In genomic region chr20:16170406-16170971, GRCh38 we compare ENCODE assay signal across 24 cellular contexts.
"Had no signal": no experiment of that assay in that cellular context is flagged by ENCODE, and none has a peak within 500 bp of the region (broad histone marks: within the 10 kb centered on the region; RNA-seq: fewer than 3 reads in every experiment).

No MANE protein-coding gene starts in this region.

- H3K27ac Mint-ChIP-seq: naive thymus-derived CD8-positive, alpha-beta T cell; nephron progenitor cell; progenitor cell of endocrine pancreas; stimulated activated naive CD8-positive, alpha-beta T cell treated with anti-CD3 and anti-CD28 coated beads, Interleukin-15, Interleukin-2, amounts not matched to agents 100 ng/mL and 50 ng/mL, for 24 hours; type B pancreatic cell had no signal

- H3K4me1 Mint-ChIP-seq: nephron progenitor cell had no signal

- H3K27me3 ChIP-seq: left lung, ovary, right atrium auricular region, tibial nerve, uterus had no signal

- H3K4me3 ChIP-seq: left lung, lower lobe of right lung, ovary, right atrium auricular region, skin epidermis, tibial nerve, uterus had no signal

- FAIRE-seq: islet of Langerhans, kidney had no signal

- H3K9me3 ChIP-seq: left lung, lower lobe of right lung, ovary, right atrium auricular region, tibial nerve, uterus had no signal

- DNase-seq: hippocampal formation; kidney; left colon; left lung; lower lobe of right lung; mammary epithelial cell; mesenchymal stem cell; naive thymus-derived CD8-positive, alpha-beta T cell; nephron progenitor cell; ovary; stimulated activated CD4-positive, alpha-beta T cell treated with anti-CD3 and anti-CD28 coated beads, Interleukin-12 subunit alpha, Interleukin-12 subunit beta, amount 100 ng/mL, for 4 hours; stimulated activated CD4-positive, alpha-beta T cell treated with anti-CD3 and anti-CD28 coated beads, Interleukin-15, amount 100 ng/mL, for 24 hours; stimulated activated CD4-positive, alpha-beta T cell treated with anti-CD3 and anti-CD28 coated beads, Interleukin-2, amount 100 ng/mL, for 24 hours; stimulated activated CD4-positive, alpha-beta T cell treated with anti-CD3 and anti-CD28 coated beads, Interleukin-4, amount 100 ng/mL, for 1 hour; stimulated activated naive CD4-positive, alpha-beta T cell; uterus had no signal

- H3K27me3 Mint-ChIP-seq: progenitor cell of endocrine pancreas; stimulated activated naive CD8-positive, alpha-beta T cell treated with anti-CD3 and anti-CD28 coated beads, Interleukin-15, Interleukin-2, amounts not matched to agents 100 ng/mL and 50 ng/mL, for 24 hours; type B pancreatic cell had no signal

- ATAC-seq: left colon; left lung; lower lobe of right lung; naive thymus-derived CD8-positive, alpha-beta T cell; sciatic nerve had no signal

- H3K36me3 ChIP-seq: left lung, lower lobe of right lung, ovary, right atrium auricular region, tibial nerve, uterus had no signal

- H3K9me3 Mint-ChIP-seq: nephron progenitor cell; stimulated activated naive CD8-positive, alpha-beta T cell treated with anti-CD3 and anti-CD28 coated beads, Interleukin-15, Interleukin-2, amounts not matched to agents 100 ng/mL and 50 ng/mL, for 24 hours; type B pancreatic cell had no signal

- H3K27ac ChIP-seq: left lung, lower lobe of right lung, ovary, right atrium auricular region, skin epidermis, tibial nerve, uterus had no signal

- H3K36me3 Mint-ChIP-seq: naive thymus-derived CD8-positive, alpha-beta T cell; type B pancreatic cell had no signal

- H3K4me3 Mint-ChIP-seq: naive thymus-derived CD8-positive, alpha-beta T cell; nephron progenitor cell; stimulated activated naive CD8-positive, alpha-beta T cell treated with anti-CD3 and anti-CD28 coated beads, Interleukin-15, Interleukin-2, amounts not matched to agents 100 ng/mL and 50 ng/mL, for 24 hours; type B pancreatic cell had no signal

- H3K4me1 ChIP-seq: left lung, lower lobe of right lung, right atrium auricular region, tibial nerve, uterus had no signal
